8 cellular contexts compared by ENCODE assay signal in genomic region chr2:106207246-106207645, GRCh38.
"Had no signal": no experiment of that assay in that cellular context is flagged by ENCODE, and none has a peak within 500 bp of the region (broad histone marks: within the 10 kb centered on the region; RNA-seq: fewer than 3 reads in every experiment).

No MANE protein-coding gene starts in this region.

- FAIRE-seq: HepG2 had no signal

- H2AFZ ChIP-seq: GM23338 had no signal

- H3K4me1 ChIP-seq: HAP-1 had no signal

- ATAC-seq: GM23338, HepG2 had no signal

- H3K4me2 ChIP-seq: GM23338 had no signal

- H3K4me3 ChIP-seq: GM23338, HAP-1 had no signal

- H3K27ac ChIP-seq: HL-60 had no signal

- H3K9me3 ChIP-seq: HAP-1 had no signal

- H3K36me3 ChIP-seq: HAP-1 had no signal

- DNase-seq: H7, HFFc6, Kasumi-1, KG1 had no signal
